Comparison of ENCODE assay signal across 10 cellular contexts in genomic region chr18:45104071-45104440, GRCh38.
DNase-seq lines count a peak whose midpoint lies in the region; ATAC-seq, FAIRE-seq and TF ChIP-seq lines count a peak whose summit lies in the region.
"Had no signal": no experiment of that assay in that cellular context is flagged by ENCODE, and none has a peak within 500 bp of the region (broad histone marks: within the 10 kb centered on the region; RNA-seq: fewer than 3 reads in every experiment).

No MANE protein-coding gene starts in this region.

- 0 out of 2 replicates have a peak overlapping the region, but pooled peaks have one; percentile 54 for H2BK15ac ChIP-seq in H1 (ENCODE audit: low read length)

- H3K4me1 ChIP-seq in H1 (replicated peaks in 1 of 4; ENCODE audit: control insufficient read depth in 3 of 4, insufficient read depth in 4 of 4, low read length in 3 of 4) (peaks cover 0 to 4% (median 3%) of the 10 kb centered on the region in 4 experiments; a peak in 1 of 7 replicates), stomach (peaks cover 0 to 17% (median 2%) of the 10 kb centered on the region in 4 donors)

- H3K36me3 ChIP-seq in H1 (ENCODE audit: control insufficient read depth in 2 of 4, insufficient read depth in 4 of 4, low read length in 3 of 4) (no peaks in the 10 kb centered on the region), stomach (no peaks in the 10 kb centered on the region)
- H3K36me3 ChIP-seq: brain microvascular endothelial cell had no signal

- no peak overlapping the region for H3K23ac ChIP-seq in H1 (ENCODE audit: insufficient read length)

- FAIRE-seq in H1 (lab: Jason Lieb, UNC): no peak

- ATAC-seq in GM18867 (IDR thresholded peaks at IDR 0.05; ENCODE audit: unreplicated experiment) (peak; percentile 19), GM21619 (IDR thresholded peaks at IDR 0.05; ENCODE audit: unreplicated experiment) (peak; percentile 22), HG03135 (IDR thresholded peaks at IDR 0.05; ENCODE audit: unreplicated experiment) (peak; percentile 16), left lobe of liver (no peak)

- H3K79me2 ChIP-seq in H1 (ENCODE audit: control insufficient read depth in 1 of 2, insufficient read depth in 2 of 2, low read length in 2 of 2): no peaks in the 10 kb centered on the region

- no peaks in the 10 kb centered on the region for H3K27me3 ChIP-seq in H1 (replicated peaks in 1 of 4; ENCODE audit: control insufficient read depth in 3 of 4, extremely low read depth in 1 of 4, insufficient read depth in 3 of 4, low read length in 3 of 4)
- no peaks in the 10 kb centered on the region for H3K27me3 ChIP-seq in stomach
- H3K27me3 ChIP-seq: brain microvascular endothelial cell had no signal

- H3K18ac ChIP-seq in H1 (ENCODE audit: extremely low read depth, low read length): no peak overlapping the region

- H4K8ac ChIP-seq in H1 (ENCODE audit: extremely low read depth, insufficient read depth, low read length): no peak overlapping the region

- DNase-seq in H1 (ENCODE audit: low read depth in 1 of 2, low spot score in 2 of 2): no peak
- DNase-seq in NCI-H2171 treated with DMSO at 0.1 percent for 48 hours (lab: John Stamatoyannopoulos, UW): no peak
- no peak for DNase-seq in DMS114 treated with DMSO at 0.1 percent for 48 hours (lab: John Stamatoyannopoulos, UW; ENCODE audit: unreplicated experiment)
- DNase-seq in left lobe of liver (ENCODE audit: low spot score): no peak
- no peak for DNase-seq in stomach
- DNase-seq: brain microvascular endothelial cell; CD4-positive, CD25-positive, alpha-beta regulatory T cell had no signal

- TF ChIP-seq EP300 in H1 (IDR thresholded peaks at IDR 0.05; ENCODE audit: borderline replicate concordance in 1 of 2, low read depth in 2 of 2, low read length in 2 of 2) (no peak), stomach (IDR thresholded peaks at IDR 0.05) (no peak)

- H3K14ac ChIP-seq in H1 (ENCODE audit: insufficient read length): no peak overlapping the region

- no peak overlapping the region for H3K4ac ChIP-seq in H1 (replicated peaks; ENCODE audit: insufficient read length, low read depth, low read length)

- H2BK12ac ChIP-seq in H1 (ENCODE audit: low read depth, low read length): no peak overlapping the region

- POLR2A ChIA-PET in H1 (lab: Charles Lee; ENCODE audit: partially characterized antibody): no interaction called here

- H2BK5ac ChIP-seq in H1 (ENCODE audit: low read depth, low read length): no peak overlapping the region

- H2AFZ ChIP-seq in H1 (ENCODE audit: low read length): peak overlapping the region; percentile 15; the same call in 1 of the 2 replicates

- intact Hi-C loops in stomach (cut with DNase I; ENCODE audit: low total_unique reads): no loop called here

- H3K4me3 ChIP-seq in H1 (ENCODE audit: extremely low read depth in 1 of 4, insufficient read depth in 2 of 4, low read depth in 3 of 4, low read length in 4 of 4): no peak overlapping the region
- H3K4me3 ChIP-seq in stomach: no peak overlapping the region

- TF ChIP-seq RAD21 in H1 (IDR thresholded peaks at IDR 0.05 in 1 of 2, conservative IDR thresholded peaks at IDR 0.05 in 1 of 2; ENCODE audit: low read depth in 2 of 2, low read length in 2 of 2): no peak

- CTCF ChIA-PET in H1 (lab: Charles Lee; ENCODE audit: partially characterized antibody): interaction anchor here (0.6 to 1.2 kb wide), 3 partner anchors 10 to 282 kb away, joined by 3 to 4 read pairs (median 3); no protein-coding TSS in a partner anchor

- H2AK5ac ChIP-seq in H1 (ENCODE audit: low read depth, low read length): no peak overlapping the region

- H3K23me2 ChIP-seq in H1 (ENCODE audit: low read depth, low read length): no peaks in the 10 kb centered on the region; the same call in 1 of the 2 replicates

- WGBS in H1 (ENCODE audit: extremely low coverage in 1 of 2, insufficient coverage in 1 of 2, insufficient read length in 1 of 2, insufficient replicate concordance in 2 of 2, low coverage in 1 of 2, low lambda C conversion rate in 2 of 2, missing lambda C conversion rate in 1 of 2), 2 experiments: 92% methylated on average over 1 of the region's 1 CpG; no CpG with 5 or more reads in 1 of the 2 experiments
- WGBS in stomach, 5 donors: 70 to 90% (median 79%) methylated on average over 1 of the region's 1 CpG

- H3K9ac ChIP-seq in H1 (replicated peaks in 1 of 4; ENCODE audit: extremely low read depth in 1 of 4, low read depth in 3 of 4, low read length in 3 of 4): no peak overlapping the region

- TF ChIP-seq POLR2A in H1 (IDR thresholded peaks at IDR 0.05; ENCODE audit: control extremely low read depth in 1 of 2, low read depth in 2 of 2, low read length in 2 of 2) (no peak), stomach (IDR thresholded peaks at IDR 0.05) (no peak)

- H4K20me1 ChIP-seq in H1 (replicated peaks in 1 of 2; ENCODE audit: control insufficient read depth in 1 of 2, insufficient read depth in 2 of 2, low read length in 2 of 2): no peaks in the 10 kb centered on the region

- H4K5ac ChIP-seq in H1 (ENCODE audit: insufficient read length, low read depth, low read length): no peak overlapping the region

- no peak overlapping the region for H3K27ac ChIP-seq in H1 (ENCODE audit: low read depth, low read length)
- H3K27ac ChIP-seq in stomach: peak overlapping the region in 1 of 5 donors; percentile 15
- H3K27ac ChIP-seq: brain microvascular endothelial cell had no signal

- H3K9me3 ChIP-seq in H1 (ENCODE audit: insufficient read depth in 2 of 2, low read depth in 1 of 2, low read length in 1 of 2) (no peaks in the 10 kb centered on the region), stomach (no peaks in the 10 kb centered on the region)

- H3K4me2 ChIP-seq in H1 (ENCODE audit: insufficient read depth in 1 of 2, low read depth in 2 of 2, low read length in 2 of 2): no peak overlapping the region

- no peak overlapping the region for H4K91ac ChIP-seq in H1 (replicated peaks; ENCODE audit: insufficient read length, low read length)

- H2BK120ac ChIP-seq in H1 (replicated peaks; ENCODE audit: low read depth, low read length): no peak overlapping the region

- H2BK20ac ChIP-seq in H1 (ENCODE audit: low read length): no peak overlapping the region

- TF ChIP-seq CTCF in H1 (IDR thresholded peaks at IDR 0.05; ENCODE audit: control extremely low read depth in 1 of 3, insufficient read depth in 1 of 3, low read depth in 1 of 3, low read length in 3 of 3) (no peak), stomach (IDR thresholded peaks at IDR 0.05) (no peak)

- H3K56ac ChIP-seq in H1 (replicated peaks; ENCODE audit: insufficient read length, low read depth, low read length): no peak overlapping the region

- H3K79me1 ChIP-seq in H1 (ENCODE audit: low read depth, low read length): no peaks in the 10 kb centered on the region

TF ChIP-seq in H1, 55 proteins besides CTCF, POLR2A, EP300 and RAD21 (continues in another document):
- no peak for TF ChIP-seq CREB1 (IDR thresholded peaks at IDR 0.05)
- TF ChIP-seq CHD1 (IDR thresholded peaks at IDR 0.05; ENCODE audit: low read depth, low read length): no peak
- no peak for TF ChIP-seq SUZ12 (IDR thresholded peaks at IDR 0.05; ENCODE audit: low read length)
- TF ChIP-seq BCL11A (IDR thresholded peaks at IDR 0.05; ENCODE audit: low read depth in 2 of 2, low read length in 2 of 2): no peak
- no peak for TF ChIP-seq TBP (IDR thresholded peaks at IDR 0.05; ENCODE audit: low read depth, low read length)
- TF ChIP-seq PHF8 (conservative IDR thresholded peaks at IDR 0.05; ENCODE audit: low read depth, low read length): no peak
